9 cellular contexts compared by ENCODE assay signal in the genomic region with DNA sequence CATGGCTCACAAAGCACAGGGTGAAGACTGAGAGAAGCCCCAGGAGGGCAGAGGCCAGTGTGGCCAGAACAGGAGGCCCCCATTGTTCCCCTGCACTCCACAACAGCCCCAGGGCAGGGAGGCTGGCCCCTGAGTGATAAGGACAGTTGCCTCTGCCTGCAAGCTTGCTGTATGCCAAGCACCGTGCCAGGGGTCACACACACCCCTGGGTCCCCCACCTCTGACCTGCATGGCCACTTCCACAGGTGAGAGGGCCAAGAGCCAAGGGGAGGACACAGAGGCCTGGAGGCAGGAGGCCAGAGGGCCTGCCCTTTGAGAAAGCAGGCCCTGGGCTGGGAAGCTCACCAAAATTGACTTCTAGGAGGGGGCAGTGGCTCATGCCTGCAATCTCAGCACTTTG. TPM values are rescaled to one million over a fixed set of nuclear protein-coding genes. Genes with fewer than 3 reads are reported as not detected.
DNase-seq lines count a peak whose midpoint lies in the region; ATAC-seq, FAIRE-seq and TF ChIP-seq lines count a peak whose summit lies in the region.
"Had no signal": no experiment of that assay in that cellular context is flagged by ENCODE, and none has a peak within 500 bp of the region (broad histone marks: within the 10 kb centered on the region; RNA-seq: fewer than 3 reads in every experiment).

No MANE protein-coding gene starts in this region.

- peaks cover 32% of the 10 kb centered on the region for H3K36me3 Mint-ChIP-seq in stimulated activated naive CD8-positive, alpha-beta T cell treated with anti-CD3 and anti-CD28 coated beads, Interleukin-15, Interleukin-2, amounts not matched to agents 100 ng/mL and 50 ng/mL, for 24 hours (ENCODE audit: low read depth)
- peaks cover 0 to 45% (median 10%) of the 10 kb centered on the region in 5 donors for H3K36me3 Mint-ChIP-seq in naive thymus-derived CD4-positive, alpha-beta T cell

- POLR2A ChIA-PET in naive thymus-derived CD4-positive, alpha-beta T cell (lab: Charles Lee), result interaction anchor here (0.6 to 1.7 kb wide), 13 partner anchors 9 to 938 kb away, joined by 3 to 6 read pairs (median 3); a partner anchor contains a TSS

- DNase-seq in stimulated activated naive CD8-positive, alpha-beta T cell treated with anti-CD3 and anti-CD28 coated beads, Interleukin-15, Interleukin-2, amounts not matched to agents 100 U/mL and 50 U/mL, for 24 hours, result no peak
- no peak for DNase-seq in adipocyte (ENCODE audit: low read depth)
- no peak for DNase-seq in naive thymus-derived CD4-positive, alpha-beta T cell
- DNase-seq in vagina (ENCODE audit: extremely low spot score in 2 of 2), result no peak
- no peak for DNase-seq in GM12891 (ENCODE audit: insufficient read length, low spot score)
- DNase-seq in SW 1271 (lab: John Stamatoyannopoulos, UW), result no peak
- DNase-seq: foreskin melanocyte had no signal

- H3K4me3 ChIP-seq in adipocyte (ENCODE audit: low read length), result no peak overlapping the region
- no peak overlapping the region for H3K4me3 ChIP-seq in naive thymus-derived CD4-positive, alpha-beta T cell (ENCODE audit: low read length)
- H3K4me3 ChIP-seq in vagina, result no peak overlapping the region

- peak overlapping the region; percentile 89 for H3K27ac Mint-ChIP-seq in stimulated activated naive CD8-positive, alpha-beta T cell treated with anti-CD3 and anti-CD28 coated beads, Interleukin-15, Interleukin-2, amounts not matched to agents 100 ng/mL and 50 ng/mL, for 24 hours
- H3K27ac Mint-ChIP-seq in naive thymus-derived CD4-positive, alpha-beta T cell, result peak overlapping the region; percentile 65 to 99 (median 90)

- H3K4me1 ChIP-seq in adipocyte (ENCODE audit: control insufficient read depth, insufficient read depth, low read length), result peaks cover 35% of the 10 kb centered on the region
- H3K4me1 ChIP-seq in naive thymus-derived CD4-positive, alpha-beta T cell (ENCODE audit: control insufficient read depth in 2 of 2, insufficient read depth in 2 of 2, low read length in 2 of 2), result peaks cover 61% of the 10 kb centered on the region in 2 donors
- H3K4me1 ChIP-seq in vagina, result peaks cover 81% of the 10 kb centered on the region

- no peak for ATAC-seq in stimulated activated naive CD8-positive, alpha-beta T cell treated with anti-CD3 and anti-CD28 coated beads, Interleukin-15, Interleukin-2, amounts not matched to agents 100 U/mL and 50 U/mL, for 24 hours
- ATAC-seq in naive thymus-derived CD4-positive, alpha-beta T cell, result no peak
- no peak for ATAC-seq in GM18870 (IDR thresholded peaks at IDR 0.05; ENCODE audit: unreplicated experiment)

- H3K4me1 Mint-ChIP-seq in stimulated activated naive CD8-positive, alpha-beta T cell treated with anti-CD3 and anti-CD28 coated beads, Interleukin-15, Interleukin-2, amounts not matched to agents 100 ng/mL and 50 ng/mL, for 24 hours (ENCODE audit: low read depth), result peaks cover 70% of the 10 kb centered on the region
- H3K4me1 Mint-ChIP-seq in naive thymus-derived CD4-positive, alpha-beta T cell, result peaks cover 41 to 77% (median 73%) of the 10 kb centered on the region in 7 donors

- peaks cover 27% of the 10 kb centered on the region for H3K36me3 ChIP-seq in adipocyte (ENCODE audit: control insufficient read depth, insufficient read depth, low read length, severe bottlenecking)
- peaks cover 0 to 34% (median 5%) of the 10 kb centered on the region in 3 experiments for H3K36me3 ChIP-seq in naive thymus-derived CD4-positive, alpha-beta T cell (ENCODE audit: control insufficient read depth in 2 of 3, insufficient read depth in 3 of 3, low read length in 3 of 3)
- H3K36me3 ChIP-seq in vagina, result peaks cover 0 to 19% of the 10 kb centered on the region in 2 donors

- H3K27me3 ChIP-seq in adipocyte (replicated peaks; ENCODE audit: control insufficient read depth, insufficient read depth, low read length), result no peaks in the 10 kb centered on the region
- H3K27me3 ChIP-seq in naive thymus-derived CD4-positive, alpha-beta T cell (ENCODE audit: control insufficient read depth in 2 of 2, insufficient read depth in 2 of 2, low read length in 2 of 2), result no peaks in the 10 kb centered on the region
- H3K27me3 ChIP-seq in vagina, result no peaks in the 10 kb centered on the region

- FAIRE-seq in GM12891 (lab: Jason Lieb, UNC), result no peak

- H3K9me3 ChIP-seq in adipocyte (ENCODE audit: control insufficient read depth, low read length), result no peaks in the 10 kb centered on the region
- H3K9me3 ChIP-seq in naive thymus-derived CD4-positive, alpha-beta T cell (ENCODE audit: control insufficient read depth in 2 of 3, low read length in 3 of 3), result no peaks in the 10 kb centered on the region
- H3K9me3 ChIP-seq in vagina, result no peaks in the 10 kb centered on the region

- no peak for TF ChIP-seq CTCF in vagina (IDR thresholded peaks at IDR 0.05)

- peak overlapping the region; percentile 40 for H3K9ac ChIP-seq in adipocyte (ENCODE audit: low read length)

- peak overlapping the region; percentile 59 for H3K4me3 Mint-ChIP-seq in stimulated activated naive CD8-positive, alpha-beta T cell treated with anti-CD3 and anti-CD28 coated beads, Interleukin-15, Interleukin-2, amounts not matched to agents 100 ng/mL and 50 ng/mL, for 24 hours
- peak overlapping the region; percentile 69 to 98 (median 80) for H3K4me3 Mint-ChIP-seq in naive thymus-derived CD4-positive, alpha-beta T cell

- CTCF ChIA-PET in naive thymus-derived CD4-positive, alpha-beta T cell (lab: Charles Lee), result interaction anchor here (1.2 to 3.3 kb wide), 4 partner anchors 34 to 80 kb away, joined by 4 to 10 read pairs (median 4); no protein-coding TSS in a partner anchor

- no peaks in the 10 kb centered on the region for H3K27me3 Mint-ChIP-seq in stimulated activated naive CD8-positive, alpha-beta T cell treated with anti-CD3 and anti-CD28 coated beads, Interleukin-15, Interleukin-2, amounts not matched to agents 100 ng/mL and 50 ng/mL, for 24 hours
- H3K27me3 Mint-ChIP-seq in naive thymus-derived CD4-positive, alpha-beta T cell, result peaks cover 0 to 2% (median 0%) of the 10 kb centered on the region in 5 donors

- intact Hi-C loops in naive thymus-derived CD4-positive, alpha-beta T cell (cut with micrococcal nuclease), result loop anchor here in 1 of 2 donors (5.0 to 10.0 kb wide), 2 partner anchors 622 to 1825 kb away; a partner anchor contains a TSS
- intact Hi-C loops in vagina (cut with DNase I), result no loop called here

- no peaks in the 10 kb centered on the region for H3K9me3 Mint-ChIP-seq in stimulated activated naive CD8-positive, alpha-beta T cell treated with anti-CD3 and anti-CD28 coated beads, Interleukin-15, Interleukin-2, amounts not matched to agents 100 ng/mL and 50 ng/mL, for 24 hours
- H3K9me3 Mint-ChIP-seq in naive thymus-derived CD4-positive, alpha-beta T cell, result peaks cover 0 to 2% (median 0%) of the 10 kb centered on the region in 11 donors

- TF ChIP-seq POLR2A in vagina (IDR thresholded peaks at IDR 0.05), result no peak
- no peak for TF ChIP-seq POLR2A in GM12891 (IDR thresholded peaks at IDR 0.05; ENCODE audit: low read depth, low read length)

- H3K27ac ChIP-seq in naive thymus-derived CD4-positive, alpha-beta T cell (ENCODE audit: low read depth, low read length), result peak overlapping the region; percentile 95
- H3K27ac ChIP-seq in vagina, result peak overlapping the region; percentile 100

TF ChIP-seq in GM12891, 5 proteins besides CTCF, POLR2A, EP300 and RAD21:
- no peak for TF ChIP-seq PAX5 (IDR thresholded peaks at IDR 0.05; ENCODE audit: insufficient read depth, low read length, severe bottlenecking)
- no peak for TF ChIP-seq POU2F2 (IDR thresholded peaks at IDR 0.05; ENCODE audit: low read depth, low read length)
- no peak for TF ChIP-seq SPI1 (IDR thresholded peaks at IDR 0.05; ENCODE audit: low read depth, low read length)
- no peak for TF ChIP-seq POLR2AphosphoS5 (IDR thresholded peaks at IDR 0.05; ENCODE audit: low read depth, low read length)
- TF ChIP-seq TAF1 (IDR thresholded peaks at IDR 0.05; ENCODE audit: low read depth, low read length), result no peak
TF ChIP-seq in GM12891: peak in this region for 0.

RNA-seq across cellular contexts. Expression of a gene that starts 23.7 kb away (rescaled TPM):
- 10 to 100 TPM in 3 of 5 experiments, 1 to 10 TPM in 2; 7.9 to 14.2 (median 12.5) TPM for total RNA-seq in naive thymus-derived CD4-positive, alpha-beta T cell
- polyA plus RNA-seq in naive thymus-derived CD4-positive, alpha-beta T cell, result 10 to 100 TPM; 10.7 to 16.2 TPM
- total RNA-seq in vagina, result 13.8 TPM
- 6.0 TPM for polyA plus RNA-seq in GM12891 (2012; ENCODE audit: low read depth, missing spikeins)

RNA-seq across cellular contexts. Expression of a gene that starts 30.2 kb away (rescaled TPM):
- 100 to 1,000 TPM; 193 to 278 (median 236) TPM for total RNA-seq in naive thymus-derived CD4-positive, alpha-beta T cell
- polyA plus RNA-seq in naive thymus-derived CD4-positive, alpha-beta T cell, result 100 to 1,000 TPM; 512 to 752 TPM
- 251 TPM for total RNA-seq in vagina
- polyA plus RNA-seq in GM12891 (2012; ENCODE audit: low read depth, missing spikeins), result 678 TPM

RNA-seq across cellular contexts. Expression of a gene that starts 30.4 kb away (rescaled TPM):
- 10 to 100 TPM in 1 of 5 experiments, 1 to 10 TPM in 4; 3.6 to 16.5 (median 5.0) TPM for total RNA-seq in naive thymus-derived CD4-positive, alpha-beta T cell
- polyA plus RNA-seq in naive thymus-derived CD4-positive, alpha-beta T cell, result 10 to 100 TPM; 10.2 to 14.3 TPM
- total RNA-seq in vagina, result 11.5 TPM
- 15.6 TPM for polyA plus RNA-seq in GM12891 (2012; ENCODE audit: low read depth, missing spikeins)

RNA-seq across cellular contexts. Expression of a gene that starts 33.7 kb away (rescaled TPM):
- 100 to 1,000 TPM; 147 to 236 (median 182) TPM for total RNA-seq in naive thymus-derived CD4-positive, alpha-beta T cell
- polyA plus RNA-seq in naive thymus-derived CD4-positive, alpha-beta T cell, result 100 to 1,000 TPM; 348 to 383 TPM
- total RNA-seq in vagina, result 133 TPM
- polyA plus RNA-seq in GM12891 (2012; ENCODE audit: low read depth, missing spikeins), result 67.2 TPM

RNA-seq across cellular contexts. Expression of a gene that starts 40.4 kb away (rescaled TPM):
- total RNA-seq in naive thymus-derived CD4-positive, alpha-beta T cell, result 1 to 10 TPM in 4 of 5 experiments, under 1 TPM in 1; 0.79 to 3.3 (median 2.7) TPM
- polyA plus RNA-seq in naive thymus-derived CD4-positive, alpha-beta T cell, result not detected
- total RNA-seq in vagina, result 257 TPM
- 9.8 TPM for polyA plus RNA-seq in GM12891 (2012; ENCODE audit: low read depth, missing spikeins)
